1 cellular context compared by ENCODE assay signal in the genomic region with DNA sequence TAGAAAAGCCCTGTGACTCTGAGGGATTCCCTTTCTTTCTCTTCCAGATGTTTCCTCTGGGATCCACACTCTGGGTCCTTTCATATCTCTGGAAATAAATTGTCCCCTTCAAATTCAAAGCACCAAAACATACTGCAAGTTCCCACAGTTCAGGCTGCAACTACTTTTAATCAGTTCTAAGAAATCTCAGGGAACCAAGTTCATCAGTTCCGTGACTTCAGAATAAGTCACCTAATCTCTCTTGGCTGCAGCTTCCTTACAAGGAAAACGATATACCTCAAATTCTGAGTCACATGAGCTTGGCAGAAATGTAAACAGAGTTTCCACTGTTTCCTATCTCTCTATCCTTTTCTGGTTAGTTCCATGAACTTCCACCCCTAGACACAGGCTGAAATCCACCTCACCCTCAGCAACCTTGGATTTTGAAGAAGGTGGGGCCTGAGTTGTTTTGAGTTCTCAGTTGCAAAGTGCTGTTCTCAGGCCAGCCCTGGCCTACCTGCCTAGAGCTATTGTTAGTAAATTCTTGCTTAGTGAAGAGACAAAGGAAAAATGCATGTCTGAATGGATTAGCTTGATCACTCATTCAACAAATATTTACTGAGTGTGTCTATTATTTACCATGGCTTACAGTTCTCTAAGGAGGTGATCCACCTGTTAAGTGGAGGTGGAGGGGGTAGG.
TF ChIP-seq lines count a peak whose summit lies in the region.

No MANE protein-coding gene starts in this region.

TF ChIP-seq in K562, 482 proteins besides CTCF, POLR2A, EP300 and RAD21 (continued from another document and continues in another):
- TF ChIP-seq TEAD1 (CRISPR knock-in tag; IDR thresholded peaks at IDR 0.05), result no peak
- no peak for TF ChIP-seq MAFF (IDR thresholded peaks at IDR 0.05; ENCODE audit: low read length)
- no peak for TF ChIP-seq ZNF23 (CRISPR knock-in tag; IDR thresholded peaks at IDR 0.05)
- TF ChIP-seq, protein P1, sequence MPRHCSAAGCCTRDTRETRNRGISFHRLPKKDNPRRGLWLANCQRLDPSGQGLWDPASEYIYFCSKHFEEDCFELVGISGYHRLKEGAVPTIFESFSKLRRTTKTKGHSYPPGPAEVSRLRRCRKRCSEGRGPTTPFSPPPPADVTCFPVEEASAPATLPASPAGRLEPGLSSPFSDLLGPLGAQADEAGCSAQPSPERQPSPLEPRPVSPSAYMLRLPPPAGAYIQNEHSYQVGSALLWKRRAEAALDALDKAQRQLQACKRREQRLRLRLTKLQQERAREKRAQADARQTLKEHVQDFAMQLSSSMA (CRISPR knock-in tag; IDR thresholded peaks at IDR 0.05), result no peak
- no peak for TF ChIP-seq SMARCC2 (IDR thresholded peaks at IDR 0.05; ENCODE audit: low read depth)
- TF ChIP-seq SUPT5H (IDR thresholded peaks at IDR 0.05), result no peak
- TF ChIP-seq ESRRB (CRISPR knock-in tag; IDR thresholded peaks at IDR 0.05; ENCODE audit: borderline replicate concordance), result no peak
- TF ChIP-seq, protein P2, sequence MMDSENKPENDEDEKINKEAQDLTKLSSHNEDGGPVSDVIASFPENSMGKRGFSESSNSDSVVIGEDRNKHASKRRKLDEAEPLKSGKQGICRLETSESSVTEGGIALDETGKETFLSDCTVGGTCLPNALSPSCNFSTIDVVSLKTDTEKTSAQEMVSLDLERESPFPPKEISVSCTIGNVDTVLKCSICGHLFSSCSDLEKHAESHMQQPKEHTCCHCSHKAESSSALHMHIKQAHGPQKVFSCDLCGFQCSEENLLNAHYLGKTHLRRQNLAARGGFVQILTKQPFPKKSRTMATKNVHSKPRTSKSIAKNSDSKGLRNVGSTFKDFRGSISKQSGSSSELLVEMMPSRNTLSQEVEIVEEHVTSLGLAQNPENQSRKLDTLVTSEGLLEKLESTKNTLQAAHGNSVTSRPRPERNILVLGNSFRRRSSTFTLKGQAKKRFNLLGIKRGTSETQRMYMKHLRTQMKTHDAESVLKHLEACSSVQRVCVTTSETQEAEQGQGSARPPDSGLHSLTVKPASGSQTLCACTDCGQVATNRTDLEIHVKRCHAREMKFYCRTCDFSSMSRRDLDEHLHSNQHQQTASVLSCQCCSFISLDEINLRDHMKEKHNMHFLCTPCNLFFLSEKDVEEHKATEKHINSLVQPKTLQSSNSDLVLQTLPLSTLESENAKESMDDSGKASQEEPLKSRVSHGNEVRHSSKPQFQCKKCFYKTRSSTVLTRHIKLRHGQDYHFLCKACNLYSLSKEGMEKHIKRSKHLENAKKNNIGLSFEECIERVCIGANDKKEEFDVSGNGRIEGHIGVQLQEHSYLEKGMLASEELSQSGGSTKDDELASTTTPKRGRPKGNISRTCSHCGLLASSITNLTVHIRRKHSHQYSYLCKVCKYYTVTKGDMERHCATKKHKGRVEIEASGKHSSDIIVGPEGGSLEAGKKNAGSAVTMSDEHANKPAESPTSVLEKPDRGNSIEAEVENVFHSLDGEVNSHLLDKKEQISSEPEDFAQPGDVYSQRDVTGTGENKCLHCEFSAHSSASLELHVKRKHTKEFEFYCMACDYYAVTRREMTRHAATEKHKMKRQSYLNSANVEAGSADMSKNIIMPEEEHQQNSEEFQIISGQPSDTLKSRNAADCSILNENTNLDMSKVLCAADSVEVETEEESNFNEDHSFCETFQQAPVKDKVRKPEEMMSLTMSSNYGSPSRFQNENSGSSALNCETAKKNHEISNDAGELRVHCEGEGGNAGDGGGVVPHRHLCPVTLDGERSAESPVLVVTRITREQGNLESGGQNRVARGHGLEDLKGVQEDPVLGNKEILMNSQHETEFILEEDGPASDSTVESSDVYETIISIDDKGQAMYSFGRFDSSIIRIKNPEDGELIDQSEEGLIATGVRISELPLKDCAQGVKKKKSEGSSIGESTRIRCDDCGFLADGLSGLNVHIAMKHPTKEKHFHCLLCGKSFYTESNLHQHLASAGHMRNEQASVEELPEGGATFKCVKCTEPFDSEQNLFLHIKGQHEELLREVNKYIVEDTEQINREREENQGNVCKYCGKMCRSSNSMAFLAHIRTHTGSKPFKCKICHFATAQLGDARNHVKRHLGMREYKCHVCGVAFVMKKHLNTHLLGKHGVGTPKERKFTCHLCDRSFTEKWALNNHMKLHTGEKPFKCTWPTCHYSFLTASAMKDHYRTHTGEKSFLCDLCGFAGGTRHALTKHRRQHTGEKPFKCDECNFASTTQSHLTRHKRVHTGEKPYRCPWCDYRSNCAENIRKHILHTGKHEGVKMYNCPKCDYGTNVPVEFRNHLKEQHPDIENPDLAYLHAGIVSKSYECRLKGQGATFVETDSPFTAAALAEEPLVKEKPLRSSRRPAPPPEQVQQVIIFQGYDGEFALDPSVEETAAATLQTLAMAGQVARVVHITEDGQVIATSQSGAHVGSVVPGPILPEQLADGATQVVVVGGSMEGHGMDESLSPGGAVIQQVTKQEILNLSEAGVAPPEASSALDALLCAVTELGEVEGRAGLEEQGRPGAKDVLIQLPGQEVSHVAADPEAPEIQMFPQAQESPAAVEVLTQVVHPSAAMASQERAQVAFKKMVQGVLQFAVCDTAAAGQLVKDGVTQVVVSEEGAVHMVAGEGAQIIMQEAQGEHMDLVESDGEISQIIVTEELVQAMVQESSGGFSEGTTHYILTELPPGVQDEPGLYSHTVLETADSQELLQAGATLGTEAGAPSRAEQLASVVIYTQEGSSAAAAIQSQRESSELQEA (IDR thresholded peaks at IDR 0.05; ENCODE audit: low read depth), result no peak
- no peak for TF ChIP-seq CGGBP1 (CRISPR knock-in tag; IDR thresholded peaks at IDR 0.05)
- no peak for TF ChIP-seq ZNF121 (CRISPR knock-in tag; conservative IDR thresholded peaks at IDR 0.05)
- TF ChIP-seq ZNF175 (CRISPR knock-in tag; IDR thresholded peaks at IDR 0.05; ENCODE audit: low read depth), result peak; percentile 72
- no peak for TF ChIP-seq PHF8 (IDR thresholded peaks at IDR 0.05; ENCODE audit: borderline replicate concordance, low read length)
- TF ChIP-seq POLR3A (IDR thresholded peaks at IDR 0.05; ENCODE audit: borderline replicate concordance, extremely low read depth, insufficient read depth, insufficient read length), result no peak
- no peak for TF ChIP-seq POLR2B (IDR thresholded peaks at IDR 0.05; ENCODE audit: low read depth, partially characterized antibody)
- no peak for TF ChIP-seq ZNF316 (IDR thresholded peaks at IDR 0.05)
- no peak for TF ChIP-seq ZNF77 (CRISPR knock-in tag; IDR thresholded peaks at IDR 0.05)
- no peak for TF ChIP-seq ZNF561 (CRISPR knock-in tag; conservative IDR thresholded peaks at IDR 0.05)
- TF ChIP-seq RBM39 (optimal IDR thresholded peaks at IDR 0.05; ENCODE audit: low read depth, low read length), result no peak
- no peak for TF ChIP-seq ZBTB1 (CRISPR knock-in tag; IDR thresholded peaks at IDR 0.05; ENCODE audit: borderline replicate concordance, low read depth)
- no peak for TF ChIP-seq RBBP5 (IDR thresholded peaks at IDR 0.05; ENCODE audit: borderline replicate concordance, insufficient read depth, low read length, poor library complexity, severe bottlenecking)
- TF ChIP-seq, protein P3, sequence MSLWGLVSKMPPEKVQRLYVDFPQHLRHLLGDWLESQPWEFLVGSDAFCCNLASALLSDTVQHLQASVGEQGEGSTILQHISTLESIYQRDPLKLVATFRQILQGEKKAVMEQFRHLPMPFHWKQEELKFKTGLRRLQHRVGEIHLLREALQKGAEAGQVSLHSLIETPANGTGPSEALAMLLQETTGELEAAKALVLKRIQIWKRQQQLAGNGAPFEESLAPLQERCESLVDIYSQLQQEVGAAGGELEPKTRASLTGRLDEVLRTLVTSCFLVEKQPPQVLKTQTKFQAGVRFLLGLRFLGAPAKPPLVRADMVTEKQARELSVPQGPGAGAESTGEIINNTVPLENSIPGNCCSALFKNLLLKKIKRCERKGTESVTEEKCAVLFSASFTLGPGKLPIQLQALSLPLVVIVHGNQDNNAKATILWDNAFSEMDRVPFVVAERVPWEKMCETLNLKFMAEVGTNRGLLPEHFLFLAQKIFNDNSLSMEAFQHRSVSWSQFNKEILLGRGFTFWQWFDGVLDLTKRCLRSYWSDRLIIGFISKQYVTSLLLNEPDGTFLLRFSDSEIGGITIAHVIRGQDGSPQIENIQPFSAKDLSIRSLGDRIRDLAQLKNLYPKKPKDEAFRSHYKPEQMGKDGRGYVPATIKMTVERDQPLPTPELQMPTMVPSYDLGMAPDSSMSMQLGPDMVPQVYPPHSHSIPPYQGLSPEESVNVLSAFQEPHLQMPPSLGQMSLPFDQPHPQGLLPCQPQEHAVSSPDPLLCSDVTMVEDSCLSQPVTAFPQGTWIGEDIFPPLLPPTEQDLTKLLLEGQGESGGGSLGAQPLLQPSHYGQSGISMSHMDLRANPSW (CRISPR knock-in tag; IDR thresholded peaks at IDR 0.05), result no peak
- no peak for TF ChIP-seq GTF2B (IDR thresholded peaks at IDR 0.05; ENCODE audit: extremely low read depth, insufficient read length)
- no peak; a peak in 1 of 4 replicates for TF ChIP-seq ZNF639 (CRISPR knock-in tag; conservative IDR thresholded peaks at IDR 0.05 in 1 of 2, IDR thresholded peaks at IDR 0.05 in 1 of 2)
- TF ChIP-seq NCOA4 (IDR thresholded peaks at IDR 0.05; ENCODE audit: partially characterized antibody), result no peak
- no peak for TF ChIP-seq ATF2 (CRISPR knock-in tag; IDR thresholded peaks at IDR 0.05)
- TF ChIP-seq JUND (IDR thresholded peaks at IDR 0.05; ENCODE audit: borderline replicate concordance, low read depth, low read length), result peak; percentile 86
- TF ChIP-seq JUND (tag; IDR thresholded peaks at IDR 0.05; ENCODE audit: borderline replicate concordance, low read depth, low read length), result peak; percentile 86; the same call in 2 of the 3 replicates
- TF ChIP-seq CHD2 (IDR thresholded peaks at IDR 0.05; ENCODE audit: low read depth, low read length), result no peak
- no peak for TF ChIP-seq SRSF9 (IDR thresholded peaks at IDR 0.05; ENCODE audit: borderline replicate concordance, low read depth, low read length)
- TF ChIP-seq SNIP1 (IDR thresholded peaks at IDR 0.05; ENCODE audit: low read depth), result no peak
- TF ChIP-seq TAF9B (IDR thresholded peaks at IDR 0.05; ENCODE audit: partially characterized antibody), result peak; percentile 40
- no peak for TF ChIP-seq HMG20B (CRISPR knock-in tag; IDR thresholded peaks at IDR 0.05)
- TF ChIP-seq NFXL1 (CRISPR knock-in tag; IDR thresholded peaks at IDR 0.05), result no peak
- peak; percentile 83 for TF ChIP-seq SMARCA4 (IDR thresholded peaks at IDR 0.05)
- TF ChIP-seq EZH2 (IDR thresholded peaks at IDR 0.05; ENCODE audit: borderline replicate concordance, low read depth, low read length), result no peak
- no peak for TF ChIP-seq NR1H2 (CRISPR knock-in tag; IDR thresholded peaks at IDR 0.05)
- TF ChIP-seq CXXC5 (CRISPR knock-in tag; IDR thresholded peaks at IDR 0.05), result no peak; the same call in 1 of the 2 replicates
- no peak for TF ChIP-seq ZBTB34 (CRISPR knock-in tag; IDR thresholded peaks at IDR 0.05)
- TF ChIP-seq TBP (optimal IDR thresholded peaks at IDR 0.05; ENCODE audit: low read depth, low read length), result peak; percentile 11
- TF ChIP-seq U2AF2 (optimal IDR thresholded peaks at IDR 0.05; ENCODE audit: low read depth, low read length), result no peak
- no peak for TF ChIP-seq CREB5 (CRISPR knock-in tag; IDR thresholded peaks at IDR 0.05)
- TF ChIP-seq E2F3 (CRISPR knock-in tag; IDR thresholded peaks at IDR 0.05), result no peak
- peak in 1 of 2 experiments; percentile 68; a peak in 1 of 4 replicates for TF ChIP-seq TRIM24 (IDR thresholded peaks at IDR 0.05)
- TF ChIP-seq PHB2 (IDR thresholded peaks at IDR 0.05; ENCODE audit: low read depth), result no peak
- TF ChIP-seq HDGF (IDR thresholded peaks at IDR 0.05), result no peak
- TF ChIP-seq BRD9 (IDR thresholded peaks at IDR 0.05; ENCODE audit: low read depth, partially characterized antibody), result peak; percentile 45
